ENCODE assay signal across 1 cellular context in genomic region chr18:78448106-78448505, GRCh38.
TF ChIP-seq lines count a peak whose summit lies in the region.

No MANE protein-coding gene starts in this region.

TF ChIP-seq in neural cell, 6 proteins besides CTCF, POLR2A, EP300 and RAD21:
- TF ChIP-seq REST (IDR thresholded peaks at IDR 0.05; ENCODE audit: borderline replicate concordance) (no peak), SMC3 (conservative IDR thresholded peaks at IDR 0.05; ENCODE audit: poor library complexity) (no peak), POLR2AphosphoS5 (IDR thresholded peaks at IDR 0.05) (no peak), EZH2 (IDR thresholded peaks at IDR 0.05; ENCODE audit: borderline replicate concordance, insufficient read depth, low read length, poor library complexity, severe bottlenecking) (no peak), MXI1 (conservative IDR thresholded peaks at IDR 0.05; ENCODE audit: poor library complexity, severe bottlenecking) (no peak), TAF1 (IDR thresholded peaks at IDR 0.05; ENCODE audit: low read depth) (no peak)
